ENCODE assay signal across 23 cellular contexts in genomic region chr6:11987390-11987789, GRCh38. TPM values are rescaled to one million over a fixed set of nuclear protein-coding genes. Genes with fewer than 3 reads are reported as not detected.
DNase-seq lines count a peak whose midpoint lies in the region; ATAC-seq, FAIRE-seq and TF ChIP-seq lines count a peak whose summit lies in the region.
"Had no signal": no experiment of that assay in that cellular context is flagged by ENCODE, and none has a peak within 500 bp of the region (broad histone marks: within the 10 kb centered on the region; RNA-seq: fewer than 3 reads in every experiment).

No MANE protein-coding gene starts in this region.

- no TSS peak for BruUV-seq in PC-3 (replicated peaks; lab: Mats Ljungman, UMichigan)

- H3K9me3 ChIP-seq in PC-3 (ENCODE audit: low read length): no peaks in the 10 kb centered on the region
- H3K9me3 ChIP-seq: BLaER1, HAP-1 had no signal

- H3K36me3 Mint-ChIP-seq in activated T-cell treated with anti-CD3 and anti-CD28 coated beads, Interleukin-2, amount 50 U/mL, for 72 hours (ENCODE audit: insufficient read depth in 2 of 2): no peaks in the 10 kb centered on the region
- H3K36me3 Mint-ChIP-seq in progenitor cell of endocrine pancreas (ENCODE audit: insufficient read depth): no peaks in the 10 kb centered on the region
- H3K36me3 Mint-ChIP-seq: CD4-positive, CD25-positive, alpha-beta regulatory T cell; CD8-positive, alpha-beta memory T cell had no signal

- H3K27ac Mint-ChIP-seq in activated T-cell treated with anti-CD3 and anti-CD28 coated beads, Interleukin-2, amount 50 U/mL, for 72 hours: no peak overlapping the region
- H3K27ac Mint-ChIP-seq in progenitor cell of endocrine pancreas: no peak overlapping the region
- H3K27ac Mint-ChIP-seq: B cell; CD4-positive, CD25-positive, alpha-beta regulatory T cell; CD8-positive, alpha-beta memory T cell; GM23338; HFFc6 had no signal

- peaks cover 4% of the 10 kb centered on the region; the same call in 1 of the 2 replicates for H3K4me1 ChIP-seq in PC-3 (ENCODE audit: insufficient read depth, low read length)
- H3K4me1 ChIP-seq: BLaER1, HAP-1 had no signal

- H3K9me2 ChIP-seq in PC-3 (replicated peaks; ENCODE audit: low read length): no peaks in the 10 kb centered on the region

- no peak overlapping the region for H3K27ac ChIP-seq in PC-3 (ENCODE audit: low read length)
- H3K27ac ChIP-seq: 22Rv1, BLaER1, C4-2B had no signal

- intact Hi-C loops in PC-3 (cut with micrococcal nuclease): no loop called here

- no peaks in the 10 kb centered on the region for H3K36me3 ChIP-seq in PC-3 (ENCODE audit: low read depth, low read length)
- H3K36me3 ChIP-seq: BLaER1, HAP-1 had no signal

- peaks cover 10% of the 10 kb centered on the region for H3K4me1 Mint-ChIP-seq in activated T-cell treated with anti-CD3 and anti-CD28 coated beads, Interleukin-2, amount 50 U/mL, for 72 hours (ENCODE audit: low read depth)
- peaks cover 5% of the 10 kb centered on the region for H3K4me1 Mint-ChIP-seq in progenitor cell of endocrine pancreas (ENCODE audit: low read depth)
- H3K4me1 Mint-ChIP-seq: B cell; CD4-positive, CD25-positive, alpha-beta regulatory T cell; CD8-positive, alpha-beta memory T cell had no signal

- POLR2A ChIA-PET in PC-3 (lab: Charles Lee; ENCODE audit: unreplicated experiment): no interaction called here

- H2AFZ ChIP-seq in PC-3 (ENCODE audit: low read length): no peak overlapping the region

- no peak overlapping the region for H3K4me2 ChIP-seq in PC-3 (ENCODE audit: low read length)
- H3K4me2 ChIP-seq: BLaER1, GM23338 had no signal

- no peak overlapping the region for H3K4me3 ChIP-seq in PC-3 (ENCODE audit: low read length)
- H3K4me3 ChIP-seq: BLaER1, GM12878, GM23338, HAP-1 had no signal

- peak; percentile 15 for FAIRE-seq in H54 (lab: Jason Lieb, UNC)
- FAIRE-seq: D721Med, GM12878, GM19239 had no signal

- H3K4me3 Mint-ChIP-seq in activated T-cell treated with anti-CD3 and anti-CD28 coated beads, Interleukin-2, amount 50 U/mL, for 72 hours: no peak overlapping the region
- H3K4me3 Mint-ChIP-seq in progenitor cell of endocrine pancreas (ENCODE audit: low read depth): no peak overlapping the region
- H3K4me3 Mint-ChIP-seq: B cell; CD4-positive, CD25-positive, alpha-beta regulatory T cell; CD8-positive, alpha-beta memory T cell; GM23338; HFFc6 had no signal

- no peaks in the 10 kb centered on the region for H3K27me3 ChIP-seq in PC-3 (ENCODE audit: low read length)
- H3K27me3 ChIP-seq: BLaER1 had no signal

- H4K20me1 ChIP-seq in PC-3 (ENCODE audit: low read length): no peaks in the 10 kb centered on the region
- H4K20me1 ChIP-seq: BLaER1 had no signal

- no peaks in the 10 kb centered on the region for H3K27me3 Mint-ChIP-seq in activated T-cell treated with anti-CD3 and anti-CD28 coated beads, Interleukin-2, amount 50 U/mL, for 72 hours (ENCODE audit: low read depth)
- H3K27me3 Mint-ChIP-seq in progenitor cell of endocrine pancreas: no peaks in the 10 kb centered on the region

- TF ChIP-seq POLR2A in H54 (IDR thresholded peaks at IDR 0.05; ENCODE audit: low read depth, low read length): no peak

- H3K9ac ChIP-seq in PC-3 (ENCODE audit: low read length): no peak overlapping the region
- H3K9ac ChIP-seq: BLaER1 had no signal

- peak; percentile 50; the same call in 1 of the 2 replicates for ATAC-seq in PC-3
- no peak for ATAC-seq in activated T-cell treated with anti-CD3 and anti-CD28 coated beads, Interleukin-2, amount 50 U/mL, for 72 hours (replicated peaks in 1 of 2)
- ATAC-seq: GM12878, GM23338 had no signal

- no peaks in the 10 kb centered on the region for H3K79me2 ChIP-seq in PC-3 (ENCODE audit: low read length)

- no peaks in the 10 kb centered on the region for H3F3A ChIP-seq in PC-3 (ENCODE audit: low read length, unreplicated experiment)

- DNase-seq in EH (ENCODE audit: low read depth) (peak; percentile 22), H54 (ENCODE audit: insufficient read length, low spot score) (no peak), PC-3 (peak; percentile 25), fibroblast of peridontal ligament (ENCODE audit: extremely low read depth) (peak; percentile 9), progenitor cell of endocrine pancreas (ENCODE audit: low spot score, unreplicated experiment) (no peak), NOMO-1 treated with DMSO at 0.1 percent for 48 hours (lab: John Stamatoyannopoulos, UW; ENCODE audit: unreplicated experiment) (no peak)
- no peak for DNase-seq in activated T-cell treated with anti-CD3 and anti-CD28 coated beads, Interleukin-2, amount 50 U/mL, for 72 hours
- no peak for DNase-seq in stimulated activated naive CD4-positive, alpha-beta T cell treated with Interleukin-2 at 50 U/mL for 16 hours (lab: John Stamatoyannopoulos, UW)
- DNase-seq: CD4-positive, CD25-positive, alpha-beta regulatory T cell; CD8-positive, alpha-beta memory T cell; DMS 273 treated with DMSO at 0.1 percent for 48 hours; DMS79; GDM1; HFFc6 had no signal

- TF ChIP-seq CTCF in PC-3 (conservative IDR thresholded peaks at IDR 0.05; ENCODE audit: low read depth, low read length) (no peak), progenitor cell of endocrine pancreas (IDR thresholded peaks at IDR 0.05; ENCODE audit: unreplicated experiment) (no peak)

- CTCF ChIA-PET in PC-3 (lab: Charles Lee): no interaction called here

- H3K9me3 Mint-ChIP-seq in activated T-cell treated with anti-CD3 and anti-CD28 coated beads, Interleukin-2, amount 50 U/mL, for 72 hours: no peaks in the 10 kb centered on the region
- no peaks in the 10 kb centered on the region for H3K9me3 Mint-ChIP-seq in progenitor cell of endocrine pancreas (ENCODE audit: low read depth)
- H3K9me3 Mint-ChIP-seq: CD4-positive, CD25-positive, alpha-beta regulatory T cell; CD8-positive, alpha-beta memory T cell; GM23338; HFFc6 had no signal

RNA-seq across cellular contexts. Expression of gene HIVEP1, which starts 24.7 kb away (rescaled TPM):
- total RNA-seq in PC-3 (2014; rRNA removed) (6.6 and 10.0 TPM in 2 replicates), progenitor cell of endocrine pancreas (29.8 and 35.7 TPM in 2 replicates)
- total RNA-seq in activated T-cell treated with anti-CD3 and anti-CD28 coated beads, Interleukin-2, amount 50 U/mL, for 72 hours: 10 to 100 TPM; 70.1 to 77.0 TPM

Comparison
In these comparisons a context has a peak if more than half of its experiments do, and no peak if none do; other contexts are left out.
1. DNase-seq: peak in EH (single experiment), PC-3 (single experiment) and fibroblast of peridontal ligament (single experiment); none in H54 (single experiment), activated T-cell treated with anti-CD3 and anti-CD28 coated beads, Interleukin-2, amount 50 U/mL, for 72 hours (0 of 2), progenitor cell of endocrine pancreas (single experiment), NOMO-1 treated with DMSO at 0.1 percent for 48 hours (single experiment) and stimulated activated naive CD4-positive, alpha-beta T cell treated with Interleukin-2 at 50 U/mL for 16 hours (single experiment).